In genomic region chr12:7128681-7129593, GRCh38 we compare ENCODE assay signal across 8 cellular contexts. TPM values are rescaled to one million over a fixed set of nuclear protein-coding genes. Genes with fewer than 3 reads are reported as not detected.
DNase-seq lines count a peak whose midpoint lies in the region; ATAC-seq and TF ChIP-seq lines count a peak whose summit lies in the region.

TSS of gene RBP5 (minus strand) at chr12:7128889. CDS start at chr12:7128775, 114 bp downstream.

- no peak for TF ChIP-seq CTCF in left ventricle myocardium inferior (IDR thresholded peaks at IDR 0.05; ENCODE audit: borderline replicate concordance)
- TF ChIP-seq CTCF in MCF 10A (IDR thresholded peaks at IDR 0.05; ENCODE audit: unreplicated experiment), result no peak
- no peak for TF ChIP-seq CTCF in mesothelial cell of epicardium (IDR thresholded peaks at IDR 0.05; ENCODE audit: unreplicated experiment)
- TF ChIP-seq CTCF in vagina (IDR thresholded peaks at IDR 0.05), result no peak

- H3K36me3 ChIP-seq in left ventricle myocardium inferior (no peaks in the 10 kb centered on the region), vagina (no peaks in the 10 kb centered on the region)

- H3K27me3 Mint-ChIP-seq in MCF 10A (ENCODE audit: insufficient read depth, unreplicated experiment) (no peaks in the 10 kb centered on the region), mesothelial cell of epicardium (ENCODE audit: low read depth) (no peaks in the 10 kb centered on the region)

- no peak for TF ChIP-seq POLR2A in vagina (IDR thresholded peaks at IDR 0.05)

- H3K4me3 ChIP-seq in left ventricle myocardium inferior, result peak within 1 kb of the TSS; percentile 76
- peak within 1 kb of the TSS; percentile 64 to 65 for H3K4me3 ChIP-seq in vagina

- POLR2A ChIA-PET in MCF 10A (lab: Yijun Ruan, JAX), result interaction anchor here (1.1 kb wide), 1 partner anchor 111 kb away, joined by 3 read pairs; no protein-coding TSS in a partner anchor

- H3K9me3 ChIP-seq in left ventricle myocardium inferior (replicated peaks) (no peaks in the 10 kb centered on the region), vagina (no peaks in the 10 kb centered on the region)

- peak within 1 kb of the TSS; percentile 63 for H3K27ac ChIP-seq in left ventricle myocardium inferior (replicated peaks)
- peak within 1 kb of the TSS; percentile 87 for H3K27ac ChIP-seq in vagina

- H3K9me3 Mint-ChIP-seq in MCF 10A (ENCODE audit: unreplicated experiment), result no peaks in the 10 kb centered on the region
- no peaks in the 10 kb centered on the region for H3K9me3 Mint-ChIP-seq in mesothelial cell of epicardium

- DNase-seq in left ventricle myocardium inferior (no peak), left ventricle myocardium superior (no peak), MCF 10A (ENCODE audit: unreplicated experiment) (peak; percentile 24), mesothelial cell of epicardium (ENCODE audit: low spot score in 2 of 2, unreplicated experiment in 2 of 2) (no peak), vagina (ENCODE audit: extremely low spot score in 2 of 2) (no peak)
- no peak for DNase-seq in stimulated activated CD4-positive, alpha-beta T cell treated with anti-CD3 and anti-CD28 coated beads, Interleukin-4, amount 100 ng/mL, for 4 hours

- intact Hi-C loops in left ventricle myocardium inferior (cut with micrococcal nuclease), result no loop called here
- intact Hi-C loops in left ventricle myocardium superior (cut with micrococcal nuclease), result no loop called here
- intact Hi-C loops in MCF 10A (cut with micrococcal nuclease), result no loop called here
- intact Hi-C loops in vagina (cut with DNase I), result no loop called here

- peaks cover 17% of the 10 kb centered on the region for H3K4me1 Mint-ChIP-seq in MCF 10A (ENCODE audit: insufficient read depth, unreplicated experiment)
- H3K4me1 Mint-ChIP-seq in mesothelial cell of epicardium, result peaks cover 25% of the 10 kb centered on the region

- H3K4me1 ChIP-seq in left ventricle myocardium inferior, result peaks cover 33% of the 10 kb centered on the region
- H3K4me1 ChIP-seq in vagina, result peaks cover 26% of the 10 kb centered on the region

- H3K36me3 Mint-ChIP-seq in MCF 10A (ENCODE audit: insufficient read depth, unreplicated experiment), result peaks cover 13% of the 10 kb centered on the region
- no peaks in the 10 kb centered on the region for H3K36me3 Mint-ChIP-seq in mesothelial cell of epicardium

- H3K27me3 ChIP-seq in left ventricle myocardium inferior (ENCODE audit: low read depth) (peaks cover 19% of the 10 kb centered on the region), vagina (no peaks in the 10 kb centered on the region)

- H3K4me3 Mint-ChIP-seq in MCF 10A (ENCODE audit: unreplicated experiment) (peak within 1 kb of the TSS; percentile 72), mesothelial cell of epicardium (peak within 1 kb of the TSS; percentile 90)

- CTCF ChIA-PET in MCF 10A (lab: Yijun Ruan, JAX), result interaction anchor here (0.6 kb wide), 1 partner anchor 76 kb away, joined by 5 read pairs; no protein-coding TSS in a partner anchor

- ATAC-seq in left ventricle myocardium superior (no peak), HG03135 (IDR thresholded peaks at IDR 0.05; ENCODE audit: unreplicated experiment) (no peak), HG02623 (IDR thresholded peaks at IDR 0.05; ENCODE audit: unreplicated experiment) (no peak)

- H3K27ac Mint-ChIP-seq in MCF 10A (ENCODE audit: low read depth, unreplicated experiment) (no peak within 1 kb of the TSS), mesothelial cell of epicardium (peak within 1 kb of the TSS; percentile 89)

- BruUV-seq in MCF 10A (replicated peaks; lab: Mats Ljungman, UMichigan), result no TSS peak

RNA-seq across cellular contexts. Expression of gene RBP5, which starts in this region (rescaled TPM):
- 0.47 TPM for total RNA-seq in left ventricle myocardium inferior
- total RNA-seq in left ventricle myocardium superior, result 0.89 TPM
- total RNA-seq in MCF 10A (2022), result not detected in 2 replicates
- 2.1 to 2.5 TPM (median 2.3 TPM) in 3 replicates for total RNA-seq in mesothelial cell of epicardium
- 3.7 TPM for total RNA-seq in vagina

Comparison
In these comparisons a context has a peak if more than half of its experiments do, and no peak if none do; other contexts are left out.
1. Peak in DNase-seq in MCF 10A; RNA of the gene not detected or under 1 TPM.